ENCODE assay signal across 1 cellular context in the genomic region with DNA sequence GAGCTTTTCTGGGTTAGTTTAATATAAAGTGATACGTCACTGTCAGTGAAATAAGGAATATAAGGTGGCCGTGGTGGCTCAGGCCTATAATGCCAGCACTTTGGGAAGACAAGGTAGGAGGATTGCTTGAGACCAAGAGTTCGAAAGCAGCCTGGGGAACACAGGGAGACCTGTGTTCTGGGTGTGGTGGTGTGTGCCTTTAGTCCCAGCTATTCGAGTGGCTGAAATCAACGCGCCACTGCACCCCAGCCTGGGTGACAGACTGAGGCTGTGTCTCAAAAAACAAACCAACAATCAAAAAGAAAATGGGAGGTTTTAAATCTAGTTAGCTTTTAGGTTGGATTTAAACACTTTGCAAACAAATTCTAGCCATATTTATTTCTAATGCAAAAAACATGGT.
TF ChIP-seq lines count a peak whose summit lies in the region.

No MANE protein-coding gene starts in this region.

TF ChIP-seq in GM23338, 12 proteins besides CTCF, POLR2A, EP300 and RAD21 (continued from another document):
- TF ChIP-seq, protein P1, sequence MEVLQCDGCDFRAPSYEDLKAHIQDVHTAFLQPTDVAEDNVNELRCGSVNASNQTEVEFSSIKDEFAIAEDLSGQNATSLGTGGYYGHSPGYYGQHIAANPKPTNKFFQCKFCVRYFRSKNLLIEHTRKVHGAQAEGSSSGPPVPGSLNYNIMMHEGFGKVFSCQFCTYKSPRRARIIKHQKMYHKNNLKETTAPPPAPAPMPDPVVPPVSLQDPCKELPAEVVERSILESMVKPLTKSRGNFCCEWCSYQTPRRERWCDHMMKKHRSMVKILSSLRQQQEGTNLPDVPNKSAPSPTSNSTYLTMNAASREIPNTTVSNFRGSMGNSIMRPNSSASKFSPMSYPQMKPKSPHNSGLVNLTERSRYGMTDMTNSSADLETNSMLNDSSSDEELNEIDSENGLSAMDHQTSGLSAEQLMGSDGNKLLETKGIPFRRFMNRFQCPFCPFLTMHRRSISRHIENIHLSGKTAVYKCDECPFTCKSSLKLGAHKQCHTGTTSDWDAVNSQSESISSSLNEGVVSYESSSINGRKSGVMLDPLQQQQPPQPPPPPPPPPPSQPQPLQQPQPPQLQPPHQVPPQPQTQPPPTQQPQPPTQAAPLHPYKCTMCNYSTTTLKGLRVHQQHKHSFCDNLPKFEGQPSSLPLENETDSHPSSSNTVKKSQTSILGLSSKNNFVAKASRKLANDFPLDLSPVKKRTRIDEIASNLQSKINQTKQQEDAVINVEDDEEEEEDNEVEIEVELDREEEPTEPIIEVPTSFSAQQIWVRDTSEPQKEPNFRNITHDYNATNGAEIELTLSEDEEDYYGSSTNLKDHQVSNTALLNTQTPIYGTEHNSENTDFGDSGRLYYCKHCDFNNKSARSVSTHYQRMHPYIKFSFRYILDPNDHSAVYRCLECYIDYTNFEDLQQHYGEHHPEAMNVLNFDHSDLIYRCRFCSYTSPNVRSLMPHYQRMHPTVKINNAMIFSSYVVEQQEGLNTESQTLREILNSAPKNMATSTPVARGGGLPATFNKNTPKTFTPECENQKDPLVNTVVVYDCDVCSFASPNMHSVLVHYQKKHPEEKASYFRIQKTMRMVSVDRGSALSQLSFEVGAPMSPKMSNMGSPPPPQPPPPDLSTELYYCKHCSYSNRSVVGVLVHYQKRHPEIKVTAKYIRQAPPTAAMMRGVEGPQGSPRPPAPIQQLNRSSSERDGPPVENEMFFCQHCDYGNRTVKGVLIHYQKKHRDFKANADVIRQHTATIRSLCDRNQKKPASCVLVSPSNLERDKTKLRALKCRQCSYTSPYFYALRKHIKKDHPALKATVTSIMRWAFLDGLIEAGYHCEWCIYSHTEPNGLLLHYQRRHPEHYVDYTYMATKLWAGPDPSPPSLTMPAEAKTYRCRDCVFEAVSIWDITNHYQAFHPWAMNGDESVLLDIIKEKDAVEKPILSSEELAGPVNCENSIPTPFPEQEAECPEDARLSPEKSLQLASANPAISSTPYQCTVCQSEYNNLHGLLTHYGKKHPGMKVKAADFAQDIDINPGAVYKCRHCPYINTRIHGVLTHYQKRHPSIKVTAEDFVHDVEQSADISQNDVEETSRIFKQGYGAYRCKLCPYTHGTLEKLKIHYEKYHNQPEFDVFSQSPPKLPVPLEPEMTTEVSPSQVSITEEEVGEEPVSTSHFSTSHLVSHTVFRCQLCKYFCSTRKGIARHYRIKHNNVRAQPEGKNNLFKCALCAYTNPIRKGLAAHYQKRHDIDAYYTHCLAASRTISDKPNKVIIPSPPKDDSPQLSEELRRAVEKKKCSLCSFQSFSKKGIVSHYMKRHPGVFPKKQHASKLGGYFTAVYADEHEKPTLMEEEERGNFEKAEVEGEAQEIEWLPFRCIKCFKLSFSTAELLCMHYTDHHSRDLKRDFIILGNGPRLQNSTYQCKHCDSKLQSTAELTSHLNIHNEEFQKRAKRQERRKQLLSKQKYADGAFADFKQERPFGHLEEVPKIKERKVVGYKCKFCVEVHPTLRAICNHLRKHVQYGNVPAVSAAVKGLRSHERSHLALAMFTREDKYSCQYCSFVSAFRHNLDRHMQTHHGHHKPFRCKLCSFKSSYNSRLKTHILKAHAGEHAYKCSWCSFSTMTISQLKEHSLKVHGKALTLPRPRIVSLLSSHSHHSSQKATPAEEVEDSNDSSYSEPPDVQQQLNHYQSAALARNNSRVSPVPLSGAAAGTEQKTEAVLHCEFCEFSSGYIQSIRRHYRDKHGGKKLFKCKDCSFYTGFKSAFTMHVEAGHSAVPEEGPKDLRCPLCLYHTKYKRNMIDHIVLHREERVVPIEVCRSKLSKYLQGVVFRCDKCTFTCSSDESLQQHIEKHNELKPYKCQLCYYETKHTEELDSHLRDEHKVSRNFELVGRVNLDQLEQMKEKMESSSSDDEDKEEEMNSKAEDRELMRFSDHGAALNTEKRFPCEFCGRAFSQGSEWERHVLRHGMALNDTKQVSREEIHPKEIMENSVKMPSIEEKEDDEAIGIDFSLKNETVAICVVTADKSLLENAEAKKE (CRISPR knock-in tag; IDR thresholded peaks at IDR 0.05): no peak
- no peak for TF ChIP-seq NANOG (IDR thresholded peaks at IDR 0.05; ENCODE audit: borderline replicate concordance)
- TF ChIP-seq, protein P2, sequence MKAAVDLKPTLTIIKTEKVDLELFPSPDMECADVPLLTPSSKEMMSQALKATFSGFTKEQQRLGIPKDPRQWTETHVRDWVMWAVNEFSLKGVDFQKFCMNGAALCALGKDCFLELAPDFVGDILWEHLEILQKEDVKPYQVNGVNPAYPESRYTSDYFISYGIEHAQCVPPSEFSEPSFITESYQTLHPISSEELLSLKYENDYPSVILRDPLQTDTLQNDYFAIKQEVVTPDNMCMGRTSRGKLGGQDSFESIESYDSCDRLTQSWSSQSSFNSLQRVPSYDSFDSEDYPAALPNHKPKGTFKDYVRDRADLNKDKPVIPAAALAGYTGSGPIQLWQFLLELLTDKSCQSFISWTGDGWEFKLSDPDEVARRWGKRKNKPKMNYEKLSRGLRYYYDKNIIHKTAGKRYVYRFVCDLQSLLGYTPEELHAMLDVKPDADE (IDR thresholded peaks at IDR 0.05): no peak
- no peak for TF ChIP-seq ZNF114 (CRISPR knock-in tag; IDR thresholded peaks at IDR 0.05)
- TF ChIP-seq CREB1 (CRISPR knock-in tag; IDR thresholded peaks at IDR 0.05; ENCODE audit: low read depth): no peak
TF ChIP-seq in GM23338: peak in this region for 0.
